Comparison of ENCODE assay signal across 8 cellular contexts in the genomic region with DNA sequence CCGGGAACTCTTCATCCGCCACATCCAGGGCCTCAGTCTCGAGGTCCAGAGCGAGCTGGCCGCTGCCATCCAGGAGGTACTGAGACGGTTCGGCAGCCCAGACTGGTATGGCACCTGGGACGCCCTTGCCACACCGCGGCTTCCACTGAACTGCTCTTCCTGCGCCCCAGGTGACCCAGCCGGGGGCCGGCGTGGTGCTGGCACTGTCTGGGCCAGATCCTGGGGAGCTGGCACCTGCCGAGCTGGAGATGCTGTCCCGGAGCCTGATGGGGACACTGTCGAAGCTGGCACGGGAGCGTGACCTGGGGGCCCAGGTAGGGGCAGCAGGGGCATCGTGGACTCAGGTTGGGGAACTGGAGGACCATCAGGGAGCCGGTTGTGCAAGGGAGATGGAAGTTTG. TPM values are rescaled to one million over a fixed set of nuclear protein-coding genes. Genes with fewer than 3 reads are reported as not detected.
DNase-seq lines count a peak whose midpoint lies in the region; ATAC-seq and TF ChIP-seq lines count a peak whose summit lies in the region.
"Had no signal": no experiment of that assay in that cellular context is flagged by ENCODE, and none has a peak within 500 bp of the region (broad histone marks: within the 10 kb centered on the region; RNA-seq: fewer than 3 reads in every experiment).

No MANE protein-coding gene starts in this region.

- H3K4me1 ChIP-seq in Loucy (ENCODE audit: insufficient read depth, low read length, poor library complexity, severe bottlenecking) (peaks cover 13% of the 10 kb centered on the region), colonic mucosa (peaks cover 7% of the 10 kb centered on the region), prostate gland (replicated peaks) (peaks cover 4% of the 10 kb centered on the region)

- no peak overlapping the region for H3K27ac ChIP-seq in colonic mucosa
- H3K27ac ChIP-seq in prostate gland: no peak overlapping the region

- H3K9ac ChIP-seq in Loucy (ENCODE audit: low read depth, low read length, poor library complexity, severe bottlenecking): no peak overlapping the region
- peak overlapping the region; percentile 51 to 52 for H3K9ac ChIP-seq in colonic mucosa (ENCODE audit: low read depth in 2 of 2, low read length in 2 of 2)

- H3K36me3 Mint-ChIP-seq in Calu3 (ENCODE audit: insufficient read depth, unreplicated experiment) (no peaks in the 10 kb centered on the region), natural killer cell (no peaks in the 10 kb centered on the region)

- H3K4me3 ChIP-seq in Loucy (ENCODE audit: low read length, poor library complexity, severe bottlenecking) (peak overlapping the region; percentile 92), colonic mucosa (no peak overlapping the region), prostate gland (no peak overlapping the region)

- H3K36me3 ChIP-seq in Loucy (ENCODE audit: insufficient read depth, low read length): no peaks in the 10 kb centered on the region; the same call in 1 of the 2 replicates
- H3K36me3 ChIP-seq in colonic mucosa: no peaks in the 10 kb centered on the region
- H3K36me3 ChIP-seq in prostate gland: no peaks in the 10 kb centered on the region

- no peak overlapping the region for H2AFZ ChIP-seq in Loucy (ENCODE audit: low read length)

- peak overlapping the region; percentile 82 for H3K4me2 ChIP-seq in Loucy (ENCODE audit: low read depth, low read length, poor library complexity, severe bottlenecking)

- no TSS peak for BruUV-seq in Calu3 (replicated peaks; lab: Mats Ljungman, UMichigan)

- no peak for DNase-seq in Calu3
- DNase-seq in colonic mucosa: no peak
- no peak for DNase-seq in natural killer cell
- DNase-seq in NCI-H1694 (lab: John Stamatoyannopoulos, UW): no peak
- DNase-seq in prostate gland (ENCODE audit: low spot score): no peak
- DNase-seq: heart right ventricle had no signal

- H3K4me3 Mint-ChIP-seq in Calu3 (ENCODE audit: low read depth, unreplicated experiment) (peak overlapping the region; percentile 14), natural killer cell (peak overlapping the region; percentile 95)

- H3K9me3 ChIP-seq in Loucy (ENCODE audit: insufficient read depth, low read depth, low read length) (no peaks in the 10 kb centered on the region), colonic mucosa (no peaks in the 10 kb centered on the region), prostate gland (no peaks in the 10 kb centered on the region)
- H3K9me3 ChIP-seq: heart right ventricle had no signal

- TF ChIP-seq CTCF in Calu3 (IDR thresholded peaks at IDR 0.05; ENCODE audit: unreplicated experiment) (no peak), Loucy (conservative IDR thresholded peaks at IDR 0.05; ENCODE audit: low read length) (no peak), colonic mucosa (IDR thresholded peaks at IDR 0.05) (no peak), natural killer cell (IDR thresholded peaks at IDR 0.05) (no peak), prostate gland (IDR thresholded peaks at IDR 0.05) (no peak)

- H3K4me1 Mint-ChIP-seq in Calu3 (ENCODE audit: low read depth, unreplicated experiment): no peaks in the 10 kb centered on the region
- H3K4me1 Mint-ChIP-seq in natural killer cell: peaks cover 33 to 60% of the 10 kb centered on the region in 2 donors

- H3K27ac Mint-ChIP-seq in Calu3 (ENCODE audit: unreplicated experiment) (no peak overlapping the region), natural killer cell (peak overlapping the region; percentile 96 to 98)

- no peak for TF ChIP-seq POLR2A in prostate gland (IDR thresholded peaks at IDR 0.05)

- 94% methylated on average over 21 of the region's 21 CpGs for WGBS in prostate gland

- no peaks in the 10 kb centered on the region for H3K27me3 Mint-ChIP-seq in Calu3 (ENCODE audit: unreplicated experiment)
- no peaks in the 10 kb centered on the region for H3K27me3 Mint-ChIP-seq in natural killer cell (ENCODE audit: low read depth in 2 of 2)

- peaks cover 22% of the 10 kb centered on the region for H4K20me1 ChIP-seq in Loucy (ENCODE audit: insufficient read depth, low read length, poor library complexity, severe bottlenecking)

- ATAC-seq in natural killer cell (no peak), GM21723 (IDR thresholded peaks at IDR 0.05; ENCODE audit: unreplicated experiment) (no peak)

- intact Hi-C loops in Calu3 (cut with micrococcal nuclease; ENCODE audit: unreplicated experiment) (no loop called here), colonic mucosa (cut with DNase I) (no loop called here), natural killer cell (cut with micrococcal nuclease) (loop anchor here (2.0 to 5.0 kb wide), 3 partner anchors 34 to 134 kb away; a partner anchor contains a TSS), prostate gland (cut with DNase I) (no loop called here)

- CTCF ChIA-PET in Calu3 (lab: Charles Lee): interaction anchor here (1.2 kb wide), 1 partner anchor 14 kb away, joined by 6 read pairs; no protein-coding TSS in a partner anchor

- H3K9me3 Mint-ChIP-seq in Calu3 (ENCODE audit: low read depth, unreplicated experiment): no peaks in the 10 kb centered on the region
- no peaks in the 10 kb centered on the region for H3K9me3 Mint-ChIP-seq in natural killer cell

- no peaks in the 10 kb centered on the region for H3F3A ChIP-seq in Loucy (ENCODE audit: low read depth)

- peaks cover 21% of the 10 kb centered on the region; the same call in 1 of the 2 replicates for H3K79me2 ChIP-seq in Loucy (ENCODE audit: insufficient read depth, low read length)

- no peaks in the 10 kb centered on the region for H3K9me2 ChIP-seq in Loucy (replicated peaks; ENCODE audit: low read depth, low read length)

- H3K27me3 ChIP-seq in Loucy (ENCODE audit: insufficient read depth, low read length, poor library complexity, severe bottlenecking) (no peaks in the 10 kb centered on the region), colonic mucosa (no peaks in the 10 kb centered on the region), prostate gland (replicated peaks; ENCODE audit: insufficient read depth) (no peaks in the 10 kb centered on the region)

RNA-seq across cellular contexts. Expression of a gene that starts 1.4 kb away (rescaled TPM):
- total RNA-seq in Calu3 (2022): 7.6 and 8.2 TPM in 2 replicates
- total RNA-seq in colonic mucosa: 10 to 100 TPM; 15.0 to 52.2 TPM
- total RNA-seq in natural killer cell: 100 to 1,000 TPM; 262 to 276 (median 272) TPM
- total RNA-seq in prostate gland: 1 to 10 TPM; 3.0 to 10.0 TPM

RNA-seq across cellular contexts. Expression of a gene that starts 17.5 kb away (rescaled TPM):
- total RNA-seq in Calu3 (2022): 46.0 and 56.5 TPM in 2 replicates
- total RNA-seq in colonic mucosa: 10 to 100 TPM; 28.9 to 59.1 TPM
- 10 to 100 TPM; 27.6 to 36.0 (median 34.4) TPM for total RNA-seq in natural killer cell
- 10 to 100 TPM; 18.9 to 23.7 TPM for total RNA-seq in prostate gland

RNA-seq across cellular contexts. Expression of a gene that starts 23.5 kb away (rescaled TPM):
- total RNA-seq in Calu3 (2022): 165 TPM in 2 replicates
- 100 to 1,000 TPM; 301 to 425 TPM for total RNA-seq in colonic mucosa
- 100 to 1,000 TPM in 1 of 3 donors, 10 to 100 TPM in 2; 85.9 to 104 (median 88.8) TPM for total RNA-seq in natural killer cell
- 100 to 1,000 TPM; 224 to 303 TPM for total RNA-seq in prostate gland

RNA-seq across cellular contexts. Expression of a gene that starts 24.1 kb away (rescaled TPM):
- 197 and 211 TPM in 2 replicates for total RNA-seq in Calu3 (2022)
- total RNA-seq in colonic mucosa: 100 to 1,000 TPM in 1 of 2 donors, 10 to 100 TPM in 1; 75.9 to 184 TPM
- 100 to 1,000 TPM in 2 of 3 donors, 10 to 100 TPM in 1; 98.4 to 106 (median 105) TPM for total RNA-seq in natural killer cell
- 100 to 1,000 TPM; 328 to 400 TPM for total RNA-seq in prostate gland

RNA-seq across cellular contexts. Expression of a gene that starts 36.1 kb away (rescaled TPM):
- total RNA-seq in Calu3 (2022): 53.4 and 59.7 TPM in 2 replicates
- 100 to 1,000 TPM; 150 to 187 TPM for total RNA-seq in colonic mucosa
- 10 to 100 TPM; 47.1 to 51.3 (median 50.0) TPM for total RNA-seq in natural killer cell
- total RNA-seq in prostate gland: 10 to 100 TPM; 38.7 to 54.7 TPM

Comparison
In these comparisons a context has a peak if more than half of its experiments do, and no peak if none do; other contexts are left out.
1. RNA of a gene that starts 1.4 kb away (total RNA-seq): 262 to 276 TPM in natural killer cell; 15.0 to 52.2 TPM in colonic mucosa, 3.0 to 10.0 TPM in prostate gland and 7.6 to 8.2 TPM in Calu3; every median in the first group is over 4 times any median in the second.